ENCODE assay signal across 8 cellular contexts in the genomic region with DNA sequence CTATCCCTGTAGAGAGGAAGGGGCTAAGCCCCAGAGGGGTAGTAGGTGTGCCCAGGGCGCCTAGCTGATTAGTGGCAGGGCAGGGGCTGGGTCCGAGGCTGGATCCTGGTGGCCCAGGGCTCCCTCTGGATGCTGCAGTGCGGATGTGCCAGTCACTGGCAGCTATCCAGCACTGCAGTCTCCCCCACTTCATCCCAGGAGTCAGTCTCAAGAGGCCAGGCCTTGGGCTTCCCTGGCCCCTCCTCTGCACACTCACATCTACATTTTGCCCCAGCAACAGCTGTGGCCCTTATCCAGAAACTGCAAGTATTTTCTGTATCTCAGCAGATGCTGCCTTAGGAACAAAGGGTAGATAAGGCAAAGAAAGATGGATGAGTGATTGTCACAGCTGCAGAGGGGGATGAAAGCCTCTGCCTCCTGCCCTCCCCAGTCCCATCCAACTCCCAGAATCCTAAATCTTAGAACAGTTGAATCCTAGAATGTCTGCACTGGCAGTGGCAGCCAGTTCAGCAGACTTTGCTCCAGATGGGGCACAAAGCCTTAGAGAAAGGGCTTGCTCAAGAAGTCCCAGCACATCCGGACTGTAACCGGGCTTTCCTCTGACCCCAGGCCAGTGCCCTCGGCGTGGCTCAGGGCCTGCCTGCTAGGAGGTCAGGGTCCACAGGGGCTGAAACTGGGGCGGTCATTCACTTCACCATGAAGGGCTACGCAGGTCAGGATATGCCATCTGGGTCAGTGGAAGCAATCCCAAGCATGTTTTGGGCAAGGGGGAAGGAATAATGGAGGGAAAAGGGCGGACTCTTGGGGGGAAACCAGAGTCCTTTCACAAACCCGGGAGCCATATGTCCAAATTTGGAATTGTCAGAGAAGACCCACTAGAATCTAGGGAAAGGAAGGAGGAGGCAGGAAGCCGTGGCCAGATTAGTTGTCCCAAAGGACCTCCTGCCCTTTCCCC. TPM values are rescaled to one million over a fixed set of nuclear protein-coding genes. Genes with fewer than 3 reads are reported as not detected.
DNase-seq lines count a peak whose midpoint lies in the region; ATAC-seq, FAIRE-seq and TF ChIP-seq lines count a peak whose summit lies in the region.

No MANE protein-coding gene starts in this region.

- DNase-seq in GM23248: peak; percentile 75
- peak; percentile 52 for DNase-seq in NCI-H2227 (lab: John Stamatoyannopoulos, UW; ENCODE audit: unreplicated experiment)
- DNase-seq in K562 (ENCODE audit: extremely low read depth in 1 of 4, low spot score in 3 of 4): peak in 1 of 4 experiments; percentile 21
- DNase-seq in substantia nigra (lab: John Stamatoyannopoulos, UW): peak in 10 of 49 donors; percentile 6 to 85 (median 12)
- DNase-seq in CD1c-positive myeloid dendritic cell (ENCODE audit: extremely low spot score): no peak
- DNase-seq in stimulated activated CD4-positive, alpha-beta T cell treated with anti-CD3 and anti-CD28 coated beads, Interleukin-4, amount 100 ng/mL, for 4 hours: no peak

- H3K27me3 ChIP-seq in GM23248 (replicated peaks; ENCODE audit: insufficient read depth) (no peaks in the 10 kb centered on the region), K562 (ENCODE audit: control insufficient read depth in 2 of 2, insufficient read depth in 2 of 2, low read length in 2 of 2) (peaks cover 0 to 2% of the 10 kb centered on the region in 2 experiments; a peak in 1 of 5 replicates), layer of hippocampus (ENCODE audit: control insufficient read depth, insufficient read depth, low read length) (no peaks in the 10 kb centered on the region)

- no peak for TF ChIP-seq EP300 in K562 (IDR thresholded peaks at IDR 0.05; ENCODE audit: low read length)

- POLR2A ChIA-PET in K562 (lab: Yijun Ruan, JAX): interaction anchor here (0.6 to 1.3 kb wide), 5 partner anchors 10 to 421 kb away, joined by 3 read pairs; a partner anchor contains a TSS

- BruUV-seq in K562 (replicated peaks; lab: Mats Ljungman, UMichigan): no TSS peak

- no peak for ATAC-seq in K562

- H3K4me1 ChIP-seq in ES-I3 (ENCODE audit: insufficient read depth, low read length): peaks cover 21% of the 10 kb centered on the region; the same call in 1 of the 2 replicates
- H3K4me1 ChIP-seq in GM23248 (ENCODE audit: insufficient read depth): peaks cover 37% of the 10 kb centered on the region
- peaks cover 24 to 25% of the 10 kb centered on the region in 2 experiments for H3K4me1 ChIP-seq in K562 (replicated peaks in 1 of 2; ENCODE audit: control insufficient read depth in 2 of 2, insufficient read depth in 2 of 2, low read length in 2 of 2)

- no peaks in the 10 kb centered on the region for H3K9me3 ChIP-seq in ES-I3 (ENCODE audit: control insufficient read depth, insufficient read depth, low read length)
- H3K9me3 ChIP-seq in GM23248 (ENCODE audit: low read depth): no peaks in the 10 kb centered on the region
- H3K9me3 ChIP-seq in K562 (replicated peaks; ENCODE audit: control insufficient read depth, insufficient read depth, low read depth, low read length): no peaks in the 10 kb centered on the region

- no peaks in the 10 kb centered on the region for H3K9me1 ChIP-seq in K562 (ENCODE audit: control insufficient read depth, insufficient read depth, low read length)

- intact Hi-C loops in K562 (cut with micrococcal nuclease): no loop called here

- WGBS in GM23248 (ENCODE audit: low coverage in 1 of 2, low lambda C conversion rate in 2 of 2, missing lambda C conversion rate in 2 of 2), 2 experiments: 6% methylated on average over 12 of the region's 12 CpGs
- 59% methylated on average over 11 of the region's 12 CpGs for WGBS in K562 (ENCODE audit: insufficient coverage, low coverage, missing lambda C conversion rate)

- FAIRE-seq in K562 (lab: Jason Lieb, UNC): no peak

- H3K36me3 ChIP-seq in ES-I3 (ENCODE audit: insufficient read depth, low read length) (no peaks in the 10 kb centered on the region), GM23248 (ENCODE audit: low read depth) (no peaks in the 10 kb centered on the region; the same call in 1 of the 2 replicates), K562 (ENCODE audit: control insufficient read depth, insufficient read depth, low read length) (no peaks in the 10 kb centered on the region)

- no peaks in the 10 kb centered on the region for H3K9me2 ChIP-seq in GM23248 (ENCODE audit: insufficient read depth)

- TF ChIP-seq POLR2A in K562 (conservative IDR thresholded peaks at IDR 0.05): no peak

- peak overlapping the region; percentile 91 for H3K4me2 ChIP-seq in GM23248 (ENCODE audit: unreplicated experiment)
- H3K4me2 ChIP-seq in K562 (ENCODE audit: insufficient read depth, low read length): no peak overlapping the region; the same call in 1 of the 2 replicates

- H3F3A ChIP-seq in GM23248 (ENCODE audit: insufficient read depth): peaks cover 24% of the 10 kb centered on the region

- H2AFZ ChIP-seq in GM23248 (peak overlapping the region; percentile 98), K562 (ENCODE audit: low read depth, low read length) (no peak overlapping the region)

- H4K20me1 ChIP-seq in GM23248 (ENCODE audit: insufficient read depth) (peaks cover 7% of the 10 kb centered on the region; the same call in 1 of the 2 replicates), K562 (replicated peaks; ENCODE audit: control insufficient read depth, insufficient read depth, low read length) (no peaks in the 10 kb centered on the region)

- no peak for TF ChIP-seq CTCF in K562 (IDR thresholded peaks at IDR 0.05 in 2 of 3, conservative IDR thresholded peaks at IDR 0.05 in 1 of 3; ENCODE audit: insufficient read depth in 2 of 3, low read depth in 1 of 3, low read length in 3 of 3)

- no peak for TF ChIP-seq RAD21 in K562 (CRISPR knock-in tag; conservative IDR thresholded peaks at IDR 0.05 in 1 of 2, IDR thresholded peaks at IDR 0.05 in 1 of 2)

- H3K4me3 ChIP-seq in GM23248 (peak overlapping the region; percentile 91), K562 (no peak overlapping the region)

- H3K79me2 ChIP-seq in GM23248 (ENCODE audit: insufficient read depth) (peaks cover 74% of the 10 kb centered on the region), K562 (ENCODE audit: control insufficient read depth, insufficient read depth, low read length) (no peaks in the 10 kb centered on the region)

- peak overlapping the region; percentile 88; the same call in 1 of the 2 replicates for H3K9ac ChIP-seq in ES-I3 (ENCODE audit: low read depth, low read length)
- H3K9ac ChIP-seq in GM23248: peak overlapping the region; percentile 89
- H3K9ac ChIP-seq in K562 (ENCODE audit: insufficient read depth in 1 of 2, low read depth in 2 of 2, low read length in 2 of 2): 0 out of 4 replicates have a peak overlapping the region, but pooled peaks of 1 of the 2 experiments have one; percentile 4

- CTCF ChIA-PET in K562 (lab: Yijun Ruan, JAX; ENCODE audit: low intra/inter-chr PET ratio): no interaction called here

- H3K27ac ChIP-seq in GM23248 (peak overlapping the region; percentile 66), K562 (ENCODE audit: extremely low read depth, low read depth, low read length) (no peak overlapping the region), layer of hippocampus (ENCODE audit: low read depth, low read length) (peak overlapping the region; percentile 77), substantia nigra (ENCODE audit: low read depth, low read length, poor library complexity, severe bottlenecking) (peak overlapping the region; percentile 33)

- in situ Hi-C loops in GM23248 (cut with MboI): no loop called here
- in situ Hi-C loops in K562 (cut with MboI): no loop called here

TF ChIP-seq in K562, 482 proteins besides CTCF, POLR2A, EP300 and RAD21 (continues in another document):
- TF ChIP-seq TCF3 (CRISPR knock-in tag; IDR thresholded peaks at IDR 0.05): peak; percentile 43; the same call in 1 of the 2 replicates
- TF ChIP-seq SREBF2 (CRISPR knock-in tag; IDR thresholded peaks at IDR 0.05): no peak
- TF ChIP-seq SOX6 (IDR thresholded peaks at IDR 0.05): 0 out of 2 replicates have a peak, but pooled peaks have one; percentile 43
- TF ChIP-seq NFIC (IDR thresholded peaks at IDR 0.05): peak; percentile 37; the same call in 1 of the 2 replicates
- TF ChIP-seq ZNF212 (CRISPR knock-in tag; IDR thresholded peaks at IDR 0.05): no peak

RNA-seq across cellular contexts. Expression of a gene that starts 1.5 kb away (rescaled TPM):
- total RNA-seq in GM23248 (2014; rRNA removed; shearing (Covaris generic)): 384 and 409 TPM in 2 replicates
- polyA plus RNA-seq in GM23248 (2016; fragmentation: Nextera tagmentation; extraction: Ambion mirVana): 183 and 190 TPM in 2 replicates
- 14.4 and 15.9 TPM in 2 replicates for total RNA-seq in K562 (2011; cell fraction: chromatin; rRNA removed; ENCODE audit: low replicate concordance)
- 6.0 and 8.9 TPM in 2 replicates for total RNA-seq in K562 (2011; cell fraction: nucleolus; rRNA removed)
- 11.6 and 11.7 TPM in 2 replicates for total RNA-seq in K562 (2011; cell fraction: nucleoplasm; rRNA removed)
- 8.1 and 11.8 TPM in 2 replicates for total RNA-seq in K562 (2014; rRNA removed)
- 7.8 and 9.6 TPM in 2 replicates for total RNA-seq in K562 (2014; rRNA removed; fragmentation: Illumina TruSeq; extraction: Trizol)
- 12.0 and 13.2 TPM in 2 replicates for total RNA-seq in K562 (2015; rRNA removed; fragmentation: Illumina TruSeq; extraction: Trizol)
- 11.6 and 12.0 TPM in 2 replicates for total RNA-seq in K562 (2021)
- 8.1 and 27.2 TPM in 2 replicates for polyA plus RNA-seq in K562 (2011; rRNA removed)
- 7.1 and 33.5 TPM in 2 replicates for polyA plus RNA-seq in K562 (2011; cell fraction: cytosol; rRNA removed)
- 5.0 and 18.8 TPM in 2 replicates for polyA plus RNA-seq in K562 (2011; cell fraction: nucleus; rRNA removed)
- polyA plus RNA-seq in K562 (2012): 13.5 and 16.9 TPM in 2 replicates
- polyA plus RNA-seq in K562 (2014; fragmentation: Illumina TruSeq; extraction: Trizol): 10.1 and 10.4 TPM in 2 replicates
- 1 to 10 TPM in 1 of 2 experiments, under 1 TPM in 1; 0.70 to 1.9 TPM for polyA plus RNA-seq in K562 (2014; fragmentation: Nextera tagmentation; extraction: Ambion mirVana)
- polyA plus RNA-seq in K562 (2014; rRNA removed): 8.3 and 8.8 TPM in 2 replicates
- 11.3 and 36.0 TPM in 2 replicates for polyA minus RNA-seq in K562 (2011; rRNA and poly(A)+ RNA removed)
- 5.2 and 14.0 TPM in 2 replicates for polyA minus RNA-seq in K562 (2011; cell fraction: cytosol; rRNA and poly(A)+ RNA removed)
- polyA minus RNA-seq in K562 (2011; cell fraction: nucleus; rRNA and poly(A)+ RNA removed): 6.1 and 27.3 TPM in 2 replicates

Comparison
In these comparisons a context has a peak if more than half of its experiments do, and no peak if none do; other contexts are left out.
1. DNase-seq: peak in GM23248 (single experiment) and NCI-H2227 (single experiment); none in CD1c-positive myeloid dendritic cell (single experiment) and stimulated activated CD4-positive, alpha-beta T cell treated with anti-CD3 and anti-CD28 coated beads, Interleukin-4, amount 100 ng/mL, for 4 hours (0 of 2).
2. RNA of a gene that starts 1.5 kb away (total RNA-seq): 384 to 409 TPM in GM23248; 6.0 to 15.9 TPM in K562; every median in the first group is over 10 times any median in the second.